In genomic region chr21:45590246-45590725, GRCh38 we compare ENCODE assay signal across 8 cellular contexts.
A peak's percentile ranks its signal among the peaks of the same experiment; 100 is the strongest.
DNase-seq lines count a peak whose midpoint lies in the region; TF ChIP-seq lines count a peak whose summit lies in the region.

No MANE protein-coding gene starts in this region.

- in situ Hi-C loops in GM13977 (cut with MboI; ENCODE audit: low pct_unique_long_range_greater_than_20kb, low sequenced_read_pairs, unreplicated experiment), result no loop called here
- in situ Hi-C loops in astrocyte of the cerebellum (cut with HindIII; ENCODE audit: low sequenced_read_pairs), result no loop called here

- DNase-seq in GM13977 (ENCODE audit: low spot score) (peak; percentile 96), SK-N-MC (ENCODE audit: low read depth, low spot score) (no peak), astrocyte of the cerebellum (ENCODE audit: low read depth) (no peak), iPS-NIHi11 (ENCODE audit: low spot score) (peak; percentile 99), RKO (ENCODE audit: low spot score) (no peak), SHP77 treated with DMSO at 0.1 percent for 48 hours (lab: John Stamatoyannopoulos, UW) (no peak), epidermal melanocyte (ENCODE audit: insufficient read length, low spot score) (no peak)
- DNase-seq in stimulated activated CD4-positive, alpha-beta T cell treated with anti-CD3 and anti-CD28 coated beads, Interleukin-2, amount 100 ng/mL, for 48 hours, result peak; percentile 67 to 77

- peak overlapping the region; percentile 70 for H3K4me3 ChIP-seq in SK-N-MC
- H3K4me3 ChIP-seq in astrocyte of the cerebellum (ENCODE audit: low read depth, low read length), result peak overlapping the region; percentile 41

- no peak overlapping the region for H3K9ac ChIP-seq in SK-N-MC (ENCODE audit: insufficient read length)

- no peak overlapping the region for H3K27ac ChIP-seq in SK-N-MC

- no peaks in the 10 kb centered on the region for H3K36me3 ChIP-seq in SK-N-MC (ENCODE audit: insufficient read depth, low read length)

- no peak for TF ChIP-seq CTCF in GM13977 (IDR thresholded peaks at IDR 0.05; ENCODE audit: extremely low read depth, insufficient read depth, missing control alignments)
- no peak for TF ChIP-seq CTCF in astrocyte of the cerebellum (IDR thresholded peaks at IDR 0.05; ENCODE audit: low read depth, low read length, missing control alignments)

- H3K9me3 ChIP-seq in SK-N-MC (ENCODE audit: low read depth, low read length), result no peaks in the 10 kb centered on the region; the same call in 1 of the 2 replicates

Comparison
In these comparisons a context has a peak if more than half of its experiments do, and no peak if none do; other contexts are left out.
1. DNase-seq: peak in GM13977 (single experiment), iPS-NIHi11 (single experiment) and stimulated activated CD4-positive, alpha-beta T cell treated with anti-CD3 and anti-CD28 coated beads, Interleukin-2, amount 100 ng/mL, for 48 hours (2 of 2); none in SK-N-MC (single experiment), astrocyte of the cerebellum (single experiment), RKO (single experiment), SHP77 treated with DMSO at 0.1 percent for 48 hours (single experiment) and epidermal melanocyte (single experiment).